In genomic region chr17:10888858-10889257, GRCh38 we compare ENCODE assay signal across 34 cellular contexts. TPM values are rescaled to one million over a fixed set of nuclear protein-coding genes. Genes with fewer than 3 reads are reported as not detected.
"Had no signal": no experiment of that assay in that cellular context is flagged by ENCODE, and none has a peak within 500 bp of the region (broad histone marks: within the 10 kb centered on the region; RNA-seq: fewer than 3 reads in every experiment).

No MANE protein-coding gene starts in this region.

- H3K27ac ChIP-seq: heart left ventricle, left lung, neutrophil, ovary, right atrium auricular region, right lobe of liver, transverse colon, upper lobe of left lung, vagina had no signal

- H3K36me3 ChIP-seq: heart left ventricle, left lung, neutrophil, ovary, right atrium auricular region, right lobe of liver, transverse colon, upper lobe of left lung, vagina had no signal

- H3K27ac Mint-ChIP-seq: naive thymus-derived CD4-positive, alpha-beta T cell; natural killer cell treated with Interleukin-12 subunit alpha and Interleukin-12 subunit beta and Interleukin-15 and Interleukin-18, amount 100 ng/mL, for 72 hours; progenitor cell of endocrine pancreas; stimulated activated memory B cell treated with anti-CD40 and anti-IgM and Interleukin-4, amounts not matched to agents 10 μg/mL and 1 μg/mL and 100 μg/mL, for 72 hours; stimulated activated naive CD8-positive, alpha-beta T cell treated with anti-CD3 and anti-CD28 coated beads, Interleukin-15, amount 100 ng/mL, for 72 hours had no signal

- H3K9me3 Mint-ChIP-seq: natural killer cell treated with Interleukin-12 subunit alpha and Interleukin-12 subunit beta and Interleukin-15 and Interleukin-18, amount 100 ng/mL, for 72 hours; stimulated activated naive CD8-positive, alpha-beta T cell treated with anti-CD3 and anti-CD28 coated beads, Interleukin-15, amount 100 ng/mL, for 72 hours had no signal

- H3K4me3 Mint-ChIP-seq: naive thymus-derived CD4-positive, alpha-beta T cell; natural killer cell treated with Interleukin-12 subunit alpha and Interleukin-12 subunit beta and Interleukin-15 and Interleukin-18, amount 100 ng/mL, for 72 hours; neural crest cell; stimulated activated memory B cell treated with anti-CD40 and anti-IgM and Interleukin-4, amounts not matched to agents 10 μg/mL and 1 μg/mL and 100 μg/mL, for 72 hours; stimulated activated naive CD8-positive, alpha-beta T cell treated with anti-CD3 and anti-CD28 coated beads, Interleukin-15, amount 100 ng/mL, for 72 hours had no signal

- H3K4me1 Mint-ChIP-seq: naive thymus-derived CD4-positive, alpha-beta T cell; neural crest cell; stimulated activated memory B cell treated with anti-CD40 and anti-IgM and Interleukin-4, amounts not matched to agents 10 μg/mL and 1 μg/mL and 100 μg/mL, for 72 hours; stimulated activated naive CD8-positive, alpha-beta T cell treated with anti-CD3 and anti-CD28 coated beads, Interleukin-15, amount 100 ng/mL, for 72 hours had no signal

- H3K36me3 Mint-ChIP-seq: naive thymus-derived CD4-positive, alpha-beta T cell; natural killer cell treated with Interleukin-12 subunit alpha and Interleukin-12 subunit beta and Interleukin-15 and Interleukin-18, amount 100 ng/mL, for 72 hours; stimulated activated memory B cell treated with anti-CD40 and anti-IgM and Interleukin-4, amounts not matched to agents 10 μg/mL and 1 μg/mL and 100 μg/mL, for 72 hours had no signal

- H3K4me1 ChIP-seq: heart left ventricle, left lung, right atrium auricular region, right lobe of liver, transverse colon, upper lobe of left lung, vagina had no signal

- H3K27me3 ChIP-seq: left lung, neutrophil, ovary, right atrium auricular region, right lobe of liver, transverse colon, upper lobe of left lung, vagina had no signal

- ATAC-seq: heart left ventricle; left cardiac atrium; left lung; mucosa of descending colon; naive thymus-derived CD4-positive, alpha-beta T cell; natural killer cell treated with Interleukin-12 subunit alpha and Interleukin-12 subunit beta and Interleukin-15 and Interleukin-18, amount 100 ng/mL, for 72 hours; right lobe of liver; stimulated activated memory B cell treated with anti-CD40 and anti-IgM and Interleukin-4, amounts not matched to agents 10 μg/mL and 1 μg/mL and 100 μg/mL, for 72 hours; stimulated activated naive CD8-positive, alpha-beta T cell treated with anti-CD3 and anti-CD28 coated beads, Interleukin-15, amount 100 ng/mL, for 72 hours had no signal

- DNase-seq: heart left ventricle; hypothalamus; kidney glomerular epithelial cell; left cardiac atrium; left lung; midbrain; mucosa of descending colon; naive thymus-derived CD4-positive, alpha-beta T cell; occipital lobe; ovary; right lobe of liver; stimulated activated CD4-positive, alpha-beta T cell treated with anti-CD3 and anti-CD28 coated beads, Interleukin-1b, Interleukin-23, amount 100 ng/mL, for 48 hours; stimulated activated CD4-positive, alpha-beta T cell treated with anti-CD3 and anti-CD28 coated beads, Interleukin-2, amount 100 ng/mL, for 48 hours; stimulated activated CD4-positive, alpha-beta T cell treated with anti-CD3 and anti-CD28 coated beads, Interleukin-4, amount 100 ng/mL, for 4 hours; stimulated activated CD8-positive, alpha-beta memory T cell treated with anti-CD3 and anti-CD28 coated beads, Interleukin-4, amount 100 ng/mL, for 48 hours; stimulated activated naive CD4-positive, alpha-beta T cell treated with Interleukin-2 at 50 U/mL for 16 hours; stimulated activated naive CD8-positive, alpha-beta T cell treated with anti-CD3 and anti-CD28 coated beads, Interleukin-15, amount 100 ng/mL, for 72 hours; substantia nigra; transverse colon; upper lobe of left lung had no signal

- H3K4me2 ChIP-seq: smooth muscle cell had no signal

- H3K9me3 ChIP-seq: left lung, mucosa of descending colon, neutrophil, ovary, transverse colon, upper lobe of left lung, vagina had no signal

- H3K4me3 ChIP-seq: heart left ventricle, left lung, lung, mucosa of descending colon, ovary, right atrium auricular region, right lobe of liver, smooth muscle cell, transverse colon, upper lobe of left lung, vagina had no signal

RNA-seq across cellular contexts. Expression of gene PIRT, which starts 51.0 kb away (rescaled TPM):
- total RNA-seq: heart left ventricle; left cardiac atrium; left lung; liver; myocyte; naive thymus-derived CD4-positive, alpha-beta T cell; natural killer cell treated with Interleukin-12 subunit alpha and Interleukin-12 subunit beta and Interleukin-15 and Interleukin-18, amount 100 ng/mL, for 72 hours; ovary; progenitor cell of endocrine pancreas; pulmonary artery endothelial cell; renal cortical epithelial cell; right atrium auricular region; right lobe of liver; skeletal muscle tissue; smooth muscle cell; upper lobe of left lung had no signal
